In the genomic region with DNA sequence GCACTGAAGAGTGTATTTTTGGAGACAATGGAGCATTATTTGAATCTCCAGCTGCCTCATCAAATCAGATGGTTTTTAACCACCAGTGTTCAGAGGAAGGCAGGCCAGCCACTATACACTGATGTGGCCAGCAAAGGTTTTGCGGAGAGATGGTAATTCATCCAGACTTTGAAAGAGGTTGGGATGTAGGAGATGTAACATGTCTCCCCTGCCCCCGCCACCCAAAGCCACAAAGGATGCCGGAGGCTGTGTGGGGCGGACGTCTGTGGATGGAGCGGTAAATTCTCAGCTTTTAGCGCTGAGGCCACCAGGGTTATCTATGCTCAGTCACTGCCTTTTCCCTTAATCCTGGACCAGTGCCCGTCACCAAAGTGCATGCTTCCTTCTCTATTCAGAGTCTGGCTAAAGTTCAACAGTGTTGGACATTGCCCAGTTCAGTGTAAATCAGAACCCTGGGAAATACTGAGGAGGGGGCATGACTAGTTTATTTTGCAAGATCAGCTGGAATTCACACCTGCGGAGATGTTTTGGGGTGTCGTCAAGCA, we compare ENCODE assay signal across 1 cellular context.
TF ChIP-seq lines count a peak whose summit lies in the region.

No MANE protein-coding gene starts in this region.

TF ChIP-seq in A549, 52 proteins besides CTCF, POLR2A, EP300 and RAD21:
- TF ChIP-seq MAFK (IDR thresholded peaks at IDR 0.05; ENCODE audit: partially characterized antibody) = peak; percentile 68
- no peak for TF ChIP-seq RCOR1 (IDR thresholded peaks at IDR 0.05; ENCODE audit: low read depth, low read length)
TF ChIP-seq in A549: peak in this region for 1.
